ENCODE assay signal across 8 cellular contexts in the genomic region with DNA sequence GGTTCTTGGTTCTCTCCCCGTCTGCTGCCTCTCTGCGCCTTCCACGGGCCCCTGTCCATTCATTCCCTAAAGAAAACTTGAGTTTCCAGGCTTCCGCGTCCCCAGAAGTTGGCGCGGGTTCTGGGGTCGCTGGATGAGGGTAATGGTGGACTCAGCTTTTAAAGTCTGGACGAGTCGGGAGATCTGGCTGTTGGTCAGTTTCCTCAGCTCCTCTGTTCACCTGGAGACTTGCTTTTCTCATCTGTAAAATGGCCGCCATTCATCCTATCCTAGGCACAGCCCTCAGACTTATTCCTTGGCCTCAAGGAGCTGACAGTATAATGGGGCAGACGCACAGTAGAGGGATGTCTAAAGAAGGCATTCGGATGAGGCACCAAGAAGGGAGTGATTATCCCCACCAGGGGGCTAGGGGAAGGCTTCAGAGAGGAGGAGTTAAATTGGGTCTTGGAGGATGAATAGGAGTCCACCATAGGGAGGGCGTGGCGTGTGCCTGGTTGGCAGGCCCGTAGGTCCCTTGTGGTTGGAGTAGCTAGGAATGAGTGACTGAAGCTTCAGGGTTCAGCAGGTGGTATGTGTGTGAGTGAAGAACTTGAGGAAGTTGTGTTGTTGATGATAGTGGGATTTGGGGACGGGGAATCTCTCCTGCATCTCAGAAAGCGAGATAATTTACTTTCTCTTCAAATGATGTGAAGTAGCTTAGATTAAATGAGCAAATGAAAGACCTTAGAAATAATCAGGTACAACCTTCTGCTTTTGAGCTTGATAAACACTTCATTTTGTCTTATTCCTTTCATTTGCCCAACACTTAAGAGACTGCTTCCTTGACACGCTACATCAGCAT. TPM values are rescaled to one million over a fixed set of nuclear protein-coding genes. Genes with fewer than 3 reads are reported as not detected.
A peak's percentile ranks its signal among the peaks of the same experiment; 100 is the strongest.
DNase-seq lines count a peak whose midpoint lies in the region; ATAC-seq, FAIRE-seq and TF ChIP-seq lines count a peak whose summit lies in the region.

No MANE protein-coding gene starts in this region.

- TF ChIP-seq POLR2A in tibial nerve (IDR thresholded peaks at IDR 0.05), result no peak

- no peak overlapping the region for H3K27ac ChIP-seq in SK-N-MC
- H3K27ac ChIP-seq in tibial nerve, result peak overlapping the region; percentile 85 to 95 (median 90)

- no peaks in the 10 kb centered on the region for H3K27me3 Mint-ChIP-seq in dendritic cell treated with granulocyte-macrophage colony-stimulating factor and Interleukin-4, amounts not matched to agents 40 ng/mL and 50 ng/mL, for 4 days
- H3K27me3 Mint-ChIP-seq in mesothelial cell of epicardium (ENCODE audit: low read depth), result no peaks in the 10 kb centered on the region

- peaks cover 7% of the 10 kb centered on the region; the same call in 1 of the 2 replicates for H3K36me3 ChIP-seq in SK-N-MC (ENCODE audit: insufficient read depth, low read length)
- peaks cover 0 to 11% (median 0%) of the 10 kb centered on the region in 3 donors for H3K36me3 ChIP-seq in tibial nerve

- H3K4me3 ChIP-seq in SK-N-MC (peak overlapping the region; percentile 81), tibial nerve (peak overlapping the region; percentile 65 to 91 (median 80))

- intact Hi-C loops in dendritic cell treated with granulocyte-macrophage colony-stimulating factor and Interleukin-4, amounts not matched to agents 40 ng/mL and 50 ng/mL, for 4 days (cut with micrococcal nuclease), result loop anchor here (1.0 kb wide), 2 partner anchors 33 to 489 kb away; a partner anchor contains a TSS

- peaks cover 25% of the 10 kb centered on the region for H3K4me1 Mint-ChIP-seq in dendritic cell treated with granulocyte-macrophage colony-stimulating factor and Interleukin-4, amounts not matched to agents 40 ng/mL and 50 ng/mL, for 4 days (ENCODE audit: low read depth)
- H3K4me1 Mint-ChIP-seq in mesothelial cell of epicardium, result peaks cover 8% of the 10 kb centered on the region

- H3K9me3 ChIP-seq in SK-N-MC (ENCODE audit: low read depth, low read length) (no peaks in the 10 kb centered on the region), tibial nerve (no peaks in the 10 kb centered on the region)

- no peaks in the 10 kb centered on the region for H3K27me3 ChIP-seq in tibial nerve

- 35% methylated on average over 19 of the region's 19 CpGs for WGBS in tibial nerve, 2 donors

- H3K9ac ChIP-seq in SK-N-MC (ENCODE audit: insufficient read length), result no peak overlapping the region

- H3K27ac Mint-ChIP-seq in dendritic cell treated with granulocyte-macrophage colony-stimulating factor and Interleukin-4, amounts not matched to agents 40 ng/mL and 50 ng/mL, for 4 days, result peak overlapping the region; percentile 92
- peak overlapping the region; percentile 95 for H3K27ac Mint-ChIP-seq in mesothelial cell of epicardium

- TF ChIP-seq EP300 in tibial nerve (IDR thresholded peaks at IDR 0.05), result no peak

- no peak for ATAC-seq in HG03571 (IDR thresholded peaks at IDR 0.05; ENCODE audit: unreplicated experiment)

- DNase-seq in AG09319 (ENCODE audit: extremely low read depth, low read depth), result no peak
- no peak for DNase-seq in GM19239 (ENCODE audit: insufficient read length, low spot score)
- no peak for DNase-seq in SK-N-MC (ENCODE audit: low read depth, low spot score)
- no peak for DNase-seq in mesothelial cell of epicardium (ENCODE audit: low spot score in 2 of 2, unreplicated experiment in 2 of 2)
- DNase-seq in tibial nerve (ENCODE audit: low spot score in 2 of 2), result no peak
- DNase-seq in NCI-H446 treated with DMSO at 0.1 percent for 48 hours (lab: John Stamatoyannopoulos, UW), result no peak

- H3K4me3 Mint-ChIP-seq in dendritic cell treated with granulocyte-macrophage colony-stimulating factor and Interleukin-4, amounts not matched to agents 40 ng/mL and 50 ng/mL, for 4 days, result peak overlapping the region; percentile 75
- H3K4me3 Mint-ChIP-seq in mesothelial cell of epicardium, result peak overlapping the region; percentile 89

- H3K4me1 ChIP-seq in tibial nerve, result peaks cover 0 to 17% (median 6%) of the 10 kb centered on the region in 4 donors

- TF ChIP-seq CTCF in AG09319 (IDR thresholded peaks at IDR 0.05; ENCODE audit: low read depth, low read length) (peak; percentile 3; the same call in 1 of the 2 replicates), mesothelial cell of epicardium (IDR thresholded peaks at IDR 0.05; ENCODE audit: unreplicated experiment) (no peak), tibial nerve (IDR thresholded peaks at IDR 0.05) (no peak)

- no peaks in the 10 kb centered on the region for H3K9me3 Mint-ChIP-seq in dendritic cell treated with granulocyte-macrophage colony-stimulating factor and Interleukin-4, amounts not matched to agents 40 ng/mL and 50 ng/mL, for 4 days
- H3K9me3 Mint-ChIP-seq in mesothelial cell of epicardium, result no peaks in the 10 kb centered on the region

- peak; percentile 57 for FAIRE-seq in GM19239 (lab: Jason Lieb, UNC)

- H3K36me3 Mint-ChIP-seq in dendritic cell treated with granulocyte-macrophage colony-stimulating factor and Interleukin-4, amounts not matched to agents 40 ng/mL and 50 ng/mL, for 4 days (ENCODE audit: low read depth), result peaks cover 10% of the 10 kb centered on the region
- H3K36me3 Mint-ChIP-seq in mesothelial cell of epicardium, result peaks cover 7% of the 10 kb centered on the region

RNA-seq across cellular contexts. Expression of a gene that starts 0.7 kb away (rescaled TPM):
- 59.3 to 62.2 TPM (median 59.4 TPM) in 3 replicates for total RNA-seq in mesothelial cell of epicardium
- total RNA-seq in tibial nerve, result 10 to 100 TPM; 41.4 to 68.1 (median 61.1) TPM

RNA-seq across cellular contexts. Expression of a gene that starts 32.4 kb away (rescaled TPM):
- 12.6 to 15.8 TPM (median 15.1 TPM) in 3 replicates for total RNA-seq in mesothelial cell of epicardium
- 10 to 100 TPM; 24.9 to 33.9 (median 27.2) TPM for total RNA-seq in tibial nerve

RNA-seq across cellular contexts. Expression of a gene that starts 34.3 kb away (rescaled TPM):
- total RNA-seq in mesothelial cell of epicardium (42.7 to 49.1 TPM (median 45.9 TPM) in 3 replicates), tibial nerve (10 to 100 TPM; 40.6 to 58.1 (median 45.0) TPM)
